1 cellular context compared by ENCODE assay signal in the genomic region with DNA sequence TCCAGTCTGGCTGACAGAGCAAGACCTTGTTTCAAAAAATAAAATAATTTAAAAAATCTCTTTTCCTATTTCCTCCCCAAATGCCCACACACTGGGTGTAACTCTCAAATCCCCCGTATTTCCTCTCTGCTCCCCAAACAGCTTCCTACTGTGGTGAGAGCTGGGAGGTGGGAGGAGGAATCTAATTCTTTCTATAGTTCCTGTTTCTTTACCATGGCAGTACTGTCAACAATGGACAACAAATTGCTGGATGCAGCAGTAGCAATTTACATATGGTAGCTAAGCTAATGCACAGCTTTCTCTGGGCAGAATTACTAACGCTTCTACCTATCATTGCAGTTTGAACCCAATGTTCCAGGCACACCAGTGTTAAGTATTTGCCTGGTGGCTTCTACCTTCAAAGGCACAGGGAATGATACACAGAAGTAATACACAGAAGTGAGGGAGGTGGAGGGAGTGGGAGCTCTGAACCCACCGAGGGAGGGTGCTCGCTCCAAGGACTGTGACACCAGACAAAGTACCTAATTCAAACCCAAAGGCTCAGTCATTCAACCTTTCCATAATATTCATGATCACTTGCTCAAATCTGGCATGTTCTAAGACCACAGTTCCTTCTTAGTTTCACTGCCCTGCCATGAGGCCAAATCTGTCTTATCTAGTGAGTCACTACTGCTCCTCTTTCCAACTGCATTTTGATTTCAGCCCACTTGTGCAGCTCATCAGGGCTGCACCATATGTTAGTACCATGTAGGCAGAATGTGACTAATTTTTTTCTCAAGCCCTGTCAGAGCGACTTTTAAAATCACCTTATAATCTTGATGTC.
TF ChIP-seq lines count a peak whose summit lies in the region.

No MANE protein-coding gene starts in this region.

TF ChIP-seq in K562, 482 proteins besides CTCF, POLR2A, EP300 and RAD21 (continued from another document and continues in another):
- TF ChIP-seq, protein P1, sequence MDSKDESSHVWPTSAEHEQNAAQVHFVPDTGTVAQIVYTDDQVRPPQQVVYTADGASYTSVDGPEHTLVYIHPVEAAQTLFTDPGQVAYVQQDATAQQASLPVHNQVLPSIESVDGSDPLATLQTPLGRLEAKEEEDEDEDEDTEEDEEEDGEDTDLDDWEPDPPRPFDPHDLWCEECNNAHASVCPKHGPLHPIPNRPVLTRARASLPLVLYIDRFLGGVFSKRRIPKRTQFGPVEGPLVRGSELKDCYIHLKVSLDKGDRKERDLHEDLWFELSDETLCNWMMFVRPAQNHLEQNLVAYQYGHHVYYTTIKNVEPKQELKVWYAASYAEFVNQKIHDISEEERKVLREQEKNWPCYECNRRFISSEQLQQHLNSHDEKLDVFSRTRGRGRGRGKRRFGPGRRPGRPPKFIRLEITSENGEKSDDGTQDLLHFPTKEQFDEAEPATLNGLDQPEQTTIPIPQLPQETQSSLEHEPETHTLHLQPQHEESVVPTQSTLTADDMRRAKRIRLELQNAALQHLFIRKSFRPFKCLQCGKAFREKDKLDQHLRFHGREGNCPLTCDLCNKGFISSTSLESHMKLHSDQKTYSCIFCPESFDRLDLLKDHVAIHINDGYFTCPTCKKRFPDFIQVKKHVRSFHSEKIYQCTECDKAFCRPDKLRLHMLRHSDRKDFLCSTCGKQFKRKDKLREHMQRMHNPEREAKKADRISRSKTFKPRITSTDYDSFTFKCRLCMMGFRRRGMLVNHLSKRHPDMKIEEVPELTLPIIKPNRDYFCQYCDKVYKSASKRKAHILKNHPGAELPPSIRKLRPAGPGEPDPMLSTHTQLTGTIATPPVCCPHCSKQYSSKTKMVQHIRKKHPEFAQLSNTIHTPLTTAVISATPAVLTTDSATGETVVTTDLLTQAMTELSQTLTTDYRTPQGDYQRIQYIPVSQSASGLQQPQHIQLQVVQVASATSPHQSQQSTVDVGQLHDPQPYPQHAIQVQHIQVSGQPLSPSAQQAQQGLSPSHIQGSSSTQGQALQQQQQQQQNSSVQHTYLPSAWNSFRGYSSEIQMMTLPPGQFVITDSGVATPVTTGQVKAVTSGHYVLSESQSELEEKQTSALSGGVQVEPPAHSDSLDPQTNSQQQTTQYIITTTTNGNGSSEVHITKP (IDR thresholded peaks at IDR 0.05; ENCODE audit: partially characterized antibody): peak; percentile 24
- no peak for TF ChIP-seq SMARCA5 (IDR thresholded peaks at IDR 0.05)
- TF ChIP-seq SMARCE1 (IDR thresholded peaks at IDR 0.05): peak; percentile 67; the same call in 1 of the 2 replicates
- TF ChIP-seq ZNF511 (CRISPR knock-in tag; IDR thresholded peaks at IDR 0.05): no peak
- TF ChIP-seq RCOR1 (IDR thresholded peaks at IDR 0.05; ENCODE audit: borderline replicate concordance in 1 of 2, low read depth in 2 of 2, low read length in 2 of 2): peak; percentile 88 to 96
- TF ChIP-seq, protein P2, sequence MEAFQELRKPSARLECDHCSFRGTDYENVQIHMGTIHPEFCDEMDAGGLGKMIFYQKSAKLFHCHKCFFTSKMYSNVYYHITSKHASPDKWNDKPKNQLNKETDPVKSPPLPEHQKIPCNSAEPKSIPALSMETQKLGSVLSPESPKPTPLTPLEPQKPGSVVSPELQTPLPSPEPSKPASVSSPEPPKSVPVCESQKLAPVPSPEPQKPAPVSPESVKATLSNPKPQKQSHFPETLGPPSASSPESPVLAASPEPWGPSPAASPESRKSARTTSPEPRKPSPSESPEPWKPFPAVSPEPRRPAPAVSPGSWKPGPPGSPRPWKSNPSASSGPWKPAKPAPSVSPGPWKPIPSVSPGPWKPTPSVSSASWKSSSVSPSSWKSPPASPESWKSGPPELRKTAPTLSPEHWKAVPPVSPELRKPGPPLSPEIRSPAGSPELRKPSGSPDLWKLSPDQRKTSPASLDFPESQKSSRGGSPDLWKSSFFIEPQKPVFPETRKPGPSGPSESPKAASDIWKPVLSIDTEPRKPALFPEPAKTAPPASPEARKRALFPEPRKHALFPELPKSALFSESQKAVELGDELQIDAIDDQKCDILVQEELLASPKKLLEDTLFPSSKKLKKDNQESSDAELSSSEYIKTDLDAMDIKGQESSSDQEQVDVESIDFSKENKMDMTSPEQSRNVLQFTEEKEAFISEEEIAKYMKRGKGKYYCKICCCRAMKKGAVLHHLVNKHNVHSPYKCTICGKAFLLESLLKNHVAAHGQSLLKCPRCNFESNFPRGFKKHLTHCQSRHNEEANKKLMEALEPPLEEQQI (IDR thresholded peaks at IDR 0.05): no peak
- TF ChIP-seq, protein P3, sequence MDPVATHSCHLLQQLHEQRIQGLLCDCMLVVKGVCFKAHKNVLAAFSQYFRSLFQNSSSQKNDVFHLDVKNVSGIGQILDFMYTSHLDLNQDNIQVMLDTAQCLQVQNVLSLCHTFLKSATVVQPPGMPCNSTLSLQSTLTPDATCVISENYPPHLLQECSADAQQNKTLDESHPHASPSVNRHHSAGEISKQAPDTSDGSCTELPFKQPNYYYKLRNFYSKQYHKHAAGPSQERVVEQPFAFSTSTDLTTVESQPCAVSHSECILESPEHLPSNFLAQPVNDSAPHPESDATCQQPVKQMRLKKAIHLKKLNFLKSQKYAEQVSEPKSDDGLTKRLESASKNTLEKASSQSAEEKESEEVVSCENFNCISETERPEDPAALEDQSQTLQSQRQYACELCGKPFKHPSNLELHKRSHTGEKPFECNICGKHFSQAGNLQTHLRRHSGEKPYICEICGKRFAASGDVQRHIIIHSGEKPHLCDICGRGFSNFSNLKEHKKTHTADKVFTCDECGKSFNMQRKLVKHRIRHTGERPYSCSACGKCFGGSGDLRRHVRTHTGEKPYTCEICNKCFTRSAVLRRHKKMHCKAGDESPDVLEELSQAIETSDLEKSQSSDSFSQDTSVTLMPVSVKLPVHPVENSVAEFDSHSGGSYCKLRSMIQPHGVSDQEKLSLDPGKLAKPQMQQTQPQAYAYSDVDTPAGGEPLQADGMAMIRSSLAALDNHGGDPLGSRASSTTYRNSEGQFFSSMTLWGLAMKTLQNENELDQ (CRISPR knock-in tag; IDR thresholded peaks at IDR 0.05; ENCODE audit: borderline replicate concordance): no peak
- no peak for TF ChIP-seq NFE2L1 (tag; IDR thresholded peaks at IDR 0.05; ENCODE audit: borderline replicate concordance, low read depth)
- no peak for TF ChIP-seq ZBTB8A (IDR thresholded peaks at IDR 0.05; ENCODE audit: partially characterized antibody)
- TF ChIP-seq ZNF561 (CRISPR knock-in tag; conservative IDR thresholded peaks at IDR 0.05): no peak
- no peak for TF ChIP-seq HDAC3 (IDR thresholded peaks at IDR 0.05; ENCODE audit: borderline replicate concordance, partially characterized antibody)
- TF ChIP-seq HDAC8 (tag; IDR thresholded peaks at IDR 0.05): no peak
- no peak for TF ChIP-seq NR3C1 (CRISPR knock-in tag; IDR thresholded peaks at IDR 0.05)
- TF ChIP-seq TEAD1 (CRISPR knock-in tag; IDR thresholded peaks at IDR 0.05): no peak
- TF ChIP-seq POLR2G (IDR thresholded peaks at IDR 0.05; ENCODE audit: low read depth, low read length): no peak
- TF ChIP-seq HES1 (IDR thresholded peaks at IDR 0.05; ENCODE audit: low read depth): no peak
- TF ChIP-seq BRD4 (IDR thresholded peaks at IDR 0.05): no peak
- TF ChIP-seq ZFP30 (CRISPR knock-in tag; IDR thresholded peaks at IDR 0.05; ENCODE audit: borderline replicate concordance): no peak
- TF ChIP-seq CBFA2T2 (conservative IDR thresholded peaks at IDR 0.05): peak; percentile 60
- TF ChIP-seq ESRRB (CRISPR knock-in tag; IDR thresholded peaks at IDR 0.05; ENCODE audit: borderline replicate concordance): no peak
- TF ChIP-seq, protein P4, sequence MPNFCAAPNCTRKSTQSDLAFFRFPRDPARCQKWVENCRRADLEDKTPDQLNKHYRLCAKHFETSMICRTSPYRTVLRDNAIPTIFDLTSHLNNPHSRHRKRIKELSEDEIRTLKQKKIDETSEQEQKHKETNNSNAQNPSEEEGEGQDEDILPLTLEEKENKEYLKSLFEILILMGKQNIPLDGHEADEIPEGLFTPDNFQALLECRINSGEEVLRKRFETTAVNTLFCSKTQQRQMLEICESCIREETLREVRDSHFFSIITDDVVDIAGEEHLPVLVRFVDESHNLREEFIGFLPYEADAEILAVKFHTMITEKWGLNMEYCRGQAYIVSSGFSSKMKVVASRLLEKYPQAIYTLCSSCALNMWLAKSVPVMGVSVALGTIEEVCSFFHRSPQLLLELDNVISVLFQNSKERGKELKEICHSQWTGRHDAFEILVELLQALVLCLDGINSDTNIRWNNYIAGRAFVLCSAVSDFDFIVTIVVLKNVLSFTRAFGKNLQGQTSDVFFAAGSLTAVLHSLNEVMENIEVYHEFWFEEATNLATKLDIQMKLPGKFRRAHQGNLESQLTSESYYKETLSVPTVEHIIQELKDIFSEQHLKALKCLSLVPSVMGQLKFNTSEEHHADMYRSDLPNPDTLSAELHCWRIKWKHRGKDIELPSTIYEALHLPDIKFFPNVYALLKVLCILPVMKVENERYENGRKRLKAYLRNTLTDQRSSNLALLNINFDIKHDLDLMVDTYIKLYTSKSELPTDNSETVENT (CRISPR knock-in tag; IDR thresholded peaks at IDR 0.05): no peak
- TF ChIP-seq, protein P5, sequence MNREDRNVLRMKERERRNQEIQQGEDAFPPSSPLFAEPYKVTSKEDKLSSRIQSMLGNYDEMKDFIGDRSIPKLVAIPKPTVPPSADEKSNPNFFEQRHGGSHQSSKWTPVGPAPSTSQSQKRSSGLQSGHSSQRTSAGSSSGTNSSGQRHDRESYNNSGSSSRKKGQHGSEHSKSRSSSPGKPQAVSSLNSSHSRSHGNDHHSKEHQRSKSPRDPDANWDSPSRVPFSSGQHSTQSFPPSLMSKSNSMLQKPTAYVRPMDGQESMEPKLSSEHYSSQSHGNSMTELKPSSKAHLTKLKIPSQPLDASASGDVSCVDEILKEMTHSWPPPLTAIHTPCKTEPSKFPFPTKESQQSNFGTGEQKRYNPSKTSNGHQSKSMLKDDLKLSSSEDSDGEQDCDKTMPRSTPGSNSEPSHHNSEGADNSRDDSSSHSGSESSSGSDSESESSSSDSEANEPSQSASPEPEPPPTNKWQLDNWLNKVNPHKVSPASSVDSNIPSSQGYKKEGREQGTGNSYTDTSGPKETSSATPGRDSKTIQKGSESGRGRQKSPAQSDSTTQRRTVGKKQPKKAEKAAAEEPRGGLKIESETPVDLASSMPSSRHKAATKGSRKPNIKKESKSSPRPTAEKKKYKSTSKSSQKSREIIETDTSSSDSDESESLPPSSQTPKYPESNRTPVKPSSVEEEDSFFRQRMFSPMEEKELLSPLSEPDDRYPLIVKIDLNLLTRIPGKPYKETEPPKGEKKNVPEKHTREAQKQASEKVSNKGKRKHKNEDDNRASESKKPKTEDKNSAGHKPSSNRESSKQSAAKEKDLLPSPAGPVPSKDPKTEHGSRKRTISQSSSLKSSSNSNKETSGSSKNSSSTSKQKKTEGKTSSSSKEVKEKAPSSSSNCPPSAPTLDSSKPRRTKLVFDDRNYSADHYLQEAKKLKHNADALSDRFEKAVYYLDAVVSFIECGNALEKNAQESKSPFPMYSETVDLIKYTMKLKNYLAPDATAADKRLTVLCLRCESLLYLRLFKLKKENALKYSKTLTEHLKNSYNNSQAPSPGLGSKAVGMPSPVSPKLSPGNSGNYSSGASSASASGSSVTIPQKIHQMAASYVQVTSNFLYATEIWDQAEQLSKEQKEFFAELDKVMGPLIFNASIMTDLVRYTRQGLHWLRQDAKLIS (CRISPR knock-in tag; IDR thresholded peaks at IDR 0.05): no peak
- TF ChIP-seq ZNF311 (CRISPR knock-in tag; IDR thresholded peaks at IDR 0.05): no peak
- TF ChIP-seq ZNF764 (CRISPR knock-in tag; IDR thresholded peaks at IDR 0.05; ENCODE audit: low read depth): no peak
- TF ChIP-seq PHB2 (IDR thresholded peaks at IDR 0.05; ENCODE audit: low read depth): no peak
- TF ChIP-seq MED1 (CRISPR knock-in tag; IDR thresholded peaks at IDR 0.05; ENCODE audit: borderline replicate concordance): no peak
- TF ChIP-seq, protein P6, sequence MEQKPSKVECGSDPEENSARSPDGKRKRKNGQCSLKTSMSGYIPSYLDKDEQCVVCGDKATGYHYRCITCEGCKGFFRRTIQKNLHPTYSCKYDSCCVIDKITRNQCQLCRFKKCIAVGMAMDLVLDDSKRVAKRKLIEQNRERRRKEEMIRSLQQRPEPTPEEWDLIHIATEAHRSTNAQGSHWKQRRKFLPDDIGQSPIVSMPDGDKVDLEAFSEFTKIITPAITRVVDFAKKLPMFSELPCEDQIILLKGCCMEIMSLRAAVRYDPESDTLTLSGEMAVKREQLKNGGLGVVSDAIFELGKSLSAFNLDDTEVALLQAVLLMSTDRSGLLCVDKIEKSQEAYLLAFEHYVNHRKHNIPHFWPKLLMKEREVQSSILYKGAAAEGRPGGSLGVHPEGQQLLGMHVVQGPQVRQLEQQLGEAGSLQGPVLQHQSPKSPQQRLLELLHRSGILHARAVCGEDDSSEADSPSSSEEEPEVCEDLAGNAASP (IDR thresholded peaks at IDR 0.05): no peak
- peak; percentile 83; the same call in 1 of the 2 replicates for TF ChIP-seq ARID3A (IDR thresholded peaks at IDR 0.05; ENCODE audit: borderline replicate concordance, low read depth, low read length)
- TF ChIP-seq EZH2 (IDR thresholded peaks at IDR 0.05; ENCODE audit: borderline replicate concordance, low read depth, low read length): no peak
- TF ChIP-seq ZNF57 (CRISPR knock-in tag; IDR thresholded peaks at IDR 0.05): no peak
- no peak for TF ChIP-seq PREB (CRISPR knock-in tag; IDR thresholded peaks at IDR 0.05)
- TF ChIP-seq ZNF165 (CRISPR knock-in tag; IDR thresholded peaks at IDR 0.05; ENCODE audit: borderline replicate concordance): no peak
- TF ChIP-seq CHCHD3 (CRISPR knock-in tag; IDR thresholded peaks at IDR 0.05): no peak
- TF ChIP-seq PURB (CRISPR knock-in tag; IDR thresholded peaks at IDR 0.05; ENCODE audit: low read depth): no peak
